9 cellular contexts compared by ENCODE assay signal in genomic region chr16:57627184-57627871, GRCh38. TPM values are rescaled to one million over a fixed set of nuclear protein-coding genes. Genes with fewer than 3 reads are reported as not detected.
DNase-seq lines count a peak whose midpoint lies in the region; ATAC-seq and TF ChIP-seq lines count a peak whose summit lies in the region.
"Had no signal": no experiment of that assay in that cellular context is flagged by ENCODE, and none has a peak within 500 bp of the region (broad histone marks: within the 10 kb centered on the region; RNA-seq: fewer than 3 reads in every experiment).

No MANE protein-coding gene starts in this region.

- H3K4me3 ChIP-seq in esophagus squamous epithelium = no peak overlapping the region

- peak in 1 of 6 experiments; percentile 3 for TF ChIP-seq CTCF in esophagus squamous epithelium (IDR thresholded peaks at IDR 0.05)
- no peak for TF ChIP-seq CTCF in omental fat pad (IDR thresholded peaks at IDR 0.05)

- 49 to 64% methylated on average over 4 to 9 of the region's 15 CpGs for WGBS in esophagus squamous epithelium, 2 donors

- peaks cover 30 to 88% (median 37%) of the 10 kb centered on the region in 3 donors for H3K4me1 ChIP-seq in esophagus squamous epithelium

- ATAC-seq in omental fat pad (ENCODE audit: low FRiP score) (peak; percentile 29), HG03039 (IDR thresholded peaks at IDR 0.05; ENCODE audit: unreplicated experiment) (no peak)

- H3K9me3 ChIP-seq in esophagus squamous epithelium = no peaks in the 10 kb centered on the region

- intact Hi-C loops in esophagus squamous epithelium (cut with DNase I) = no loop called here

- DNase-seq in EH (ENCODE audit: low read depth) = peak; percentile 93
- DNase-seq in RPMI7951 (ENCODE audit: low read depth) = peak; percentile 93
- no peak for DNase-seq in esophagus squamous epithelium (lab: John Stamatoyannopoulos, UW)
- no peak for DNase-seq in omental fat pad (ENCODE audit: low spot score)
- no peak for DNase-seq in HT-29 (ENCODE audit: low spot score)
- DNase-seq in MV-4-11 (lab: John Stamatoyannopoulos, UW) = no peak
- no peak for DNase-seq in NCI-H1930 (lab: John Stamatoyannopoulos, UW)
- DNase-seq: activated naive CD4-positive, alpha-beta T cell treated with anti-CD3 and anti-CD28 coated beads, Interleukin-2, amount 50 U/mL, for 16 hours had no signal

- TF ChIP-seq POLR2A in esophagus squamous epithelium (IDR thresholded peaks at IDR 0.05) = no peak

- H3K36me3 ChIP-seq in esophagus squamous epithelium = no peaks in the 10 kb centered on the region

- H3K27me3 ChIP-seq in esophagus squamous epithelium = peaks cover 0 to 6% (median 0%) of the 10 kb centered on the region in 4 donors

- peak overlapping the region; percentile 74 to 83 (median 76) for H3K27ac ChIP-seq in esophagus squamous epithelium

RNA-seq across cellular contexts. Expression of gene ADGRG1, which starts 1.1 kb away (rescaled TPM):
- 3.7 and 9.8 TPM in 2 replicates for total RNA-seq in RPMI7951 (2014; rRNA removed; shearing (Covaris generic))
- 10 to 100 TPM; 37.0 to 65.5 (median 42.1) TPM for total RNA-seq in esophagus squamous epithelium
- total RNA-seq in omental fat pad = 10 to 100 TPM; 15.3 to 99.1 (median 70.5) TPM
- 138 TPM in 2 replicates for total RNA-seq in HT-29 (2014; rRNA removed; shearing (Covaris generic))

RNA-seq across cellular contexts. Expression of gene ADGRG3, which starts 40.8 kb away (rescaled TPM):
- total RNA-seq in RPMI7951 (2014; rRNA removed; shearing (Covaris generic)) = not detected in 2 replicates
- total RNA-seq in esophagus squamous epithelium (1 to 10 TPM in 3 of 4 donors, not detected in 1; 1.5 to 3.9 (median 2.1) TPM), omental fat pad (10 to 100 TPM in 1 of 4 donors, 1 to 10 TPM in 3; 2.3 to 17.7 (median 4.4) TPM)
- total RNA-seq in HT-29 (2014; rRNA removed; shearing (Covaris generic)) = not detected in 2 replicates

Comparison
In these comparisons a context has a peak if more than half of its experiments do, and no peak if none do; other contexts are left out.
1. DNase-seq: peak in EH (single experiment) and RPMI7951 (single experiment); none in esophagus squamous epithelium (single experiment), omental fat pad (single experiment), HT-29 (single experiment), MV-4-11 (single experiment) and NCI-H1930 (0 of 2).